Comparison of ENCODE assay signal across 16 cellular contexts in genomic region chr14:58276208-58276607, GRCh38.
DNase-seq lines count a peak whose midpoint lies in the region; ATAC-seq and FAIRE-seq lines count a peak whose summit lies in the region.
"Had no signal": no experiment of that assay in that cellular context is flagged by ENCODE, and none has a peak within 500 bp of the region (broad histone marks: within the 10 kb centered on the region; RNA-seq: fewer than 3 reads in every experiment).

No MANE protein-coding gene starts in this region.

- no peak for DNase-seq in activated naive CD4-positive, alpha-beta T cell (lab: John Stamatoyannopoulos, UW)
- no peak for DNase-seq in SK-N-MC (ENCODE audit: low read depth, low spot score)
- no peak for DNase-seq in effector memory CD8-positive, alpha-beta T cell
- DNase-seq in stimulated activated naive CD8-positive, alpha-beta T cell treated with anti-CD3 and anti-CD28 coated beads, Interleukin-15, amount 100 ng/mL, for 72 hours = no peak
- no peak for DNase-seq in GM19239 (ENCODE audit: insufficient read length, low spot score)
- DNase-seq: activated naive CD8-positive, alpha-beta T cell treated with anti-CD3 and anti-CD28 coated beads, Interleukin-2, amount 10 ng/mL, durations not matched to agents 7 days and 5 days; BE2C; DMS53; GM23248; naive B cell; NCI-H146; NCI-H345 had no signal

- H3K9me3 Mint-ChIP-seq in activated naive CD4-positive, alpha-beta T cell treated with anti-CD3 and anti-CD28 coated beads, Interleukin-2, amount 50 U/mL, for 24 hours = no peaks in the 10 kb centered on the region
- no peaks in the 10 kb centered on the region for H3K9me3 Mint-ChIP-seq in effector memory CD8-positive, alpha-beta T cell
- H3K9me3 Mint-ChIP-seq in stimulated activated naive CD8-positive, alpha-beta T cell treated with anti-CD3 and anti-CD28 coated beads, Interleukin-15, amount 100 ng/mL, for 72 hours = no peaks in the 10 kb centered on the region
- H3K9me3 Mint-ChIP-seq: activated naive CD8-positive, alpha-beta T cell treated with anti-CD3 and anti-CD28 coated beads, Interleukin-2, amount 10 ng/mL, durations not matched to agents 7 days and 5 days; naive B cell had no signal

- no peak for ATAC-seq in effector memory CD8-positive, alpha-beta T cell (replicated peaks)
- peak; percentile 44 for ATAC-seq in stimulated activated naive CD8-positive, alpha-beta T cell treated with anti-CD3 and anti-CD28 coated beads, Interleukin-15, amount 100 ng/mL, for 72 hours
- no peak for ATAC-seq in HG03280 (IDR thresholded peaks at IDR 0.05; ENCODE audit: unreplicated experiment)
- no peak for ATAC-seq in GM21381 (IDR thresholded peaks at IDR 0.05; ENCODE audit: unreplicated experiment)
- ATAC-seq: Right ventricle myocardium inferior had no signal

- H3K27ac Mint-ChIP-seq in activated naive CD4-positive, alpha-beta T cell treated with anti-CD3 and anti-CD28 coated beads, Interleukin-2, amount 50 U/mL, for 24 hours = peak overlapping the region; percentile 90
- peak overlapping the region; percentile 86 to 92 for H3K27ac Mint-ChIP-seq in effector memory CD8-positive, alpha-beta T cell
- no peak overlapping the region for H3K27ac Mint-ChIP-seq in stimulated activated naive CD8-positive, alpha-beta T cell treated with anti-CD3 and anti-CD28 coated beads, Interleukin-15, amount 100 ng/mL, for 72 hours

- H3K27ac ChIP-seq in SK-N-MC = peak overlapping the region; percentile 65
- H3K27ac ChIP-seq: GM23248 had no signal

- peaks cover 54% of the 10 kb centered on the region for H3K4me1 Mint-ChIP-seq in activated naive CD4-positive, alpha-beta T cell treated with anti-CD3 and anti-CD28 coated beads, Interleukin-2, amount 50 U/mL, for 24 hours
- H3K4me1 Mint-ChIP-seq in effector memory CD8-positive, alpha-beta T cell (ENCODE audit: low read depth in 2 of 2) = peaks cover 21 to 50% of the 10 kb centered on the region in 2 donors
- peaks cover 63% of the 10 kb centered on the region for H3K4me1 Mint-ChIP-seq in stimulated activated naive CD8-positive, alpha-beta T cell treated with anti-CD3 and anti-CD28 coated beads, Interleukin-15, amount 100 ng/mL, for 72 hours

- no peak overlapping the region for H3K4me3 Mint-ChIP-seq in activated naive CD4-positive, alpha-beta T cell treated with anti-CD3 and anti-CD28 coated beads, Interleukin-2, amount 50 U/mL, for 24 hours
- peak overlapping the region in 1 of 2 donors; percentile 15 for H3K4me3 Mint-ChIP-seq in effector memory CD8-positive, alpha-beta T cell
- no peak overlapping the region for H3K4me3 Mint-ChIP-seq in stimulated activated naive CD8-positive, alpha-beta T cell treated with anti-CD3 and anti-CD28 coated beads, Interleukin-15, amount 100 ng/mL, for 72 hours
- H3K4me3 Mint-ChIP-seq: naive B cell had no signal

- H3K9me3 ChIP-seq in SK-N-MC (ENCODE audit: low read depth, low read length) = no peaks in the 10 kb centered on the region
- H3K9me3 ChIP-seq: BE2C had no signal

- peaks cover 24% of the 10 kb centered on the region for H3K36me3 Mint-ChIP-seq in activated naive CD4-positive, alpha-beta T cell treated with anti-CD3 and anti-CD28 coated beads, Interleukin-2, amount 50 U/mL, for 24 hours
- H3K36me3 Mint-ChIP-seq in effector memory CD8-positive, alpha-beta T cell (ENCODE audit: insufficient read depth) = peaks cover 77% of the 10 kb centered on the region

- H3K27me3 Mint-ChIP-seq in activated naive CD4-positive, alpha-beta T cell treated with anti-CD3 and anti-CD28 coated beads, Interleukin-2, amount 50 U/mL, for 24 hours = no peaks in the 10 kb centered on the region
- no peaks in the 10 kb centered on the region for H3K27me3 Mint-ChIP-seq in effector memory CD8-positive, alpha-beta T cell
- no peaks in the 10 kb centered on the region for H3K27me3 Mint-ChIP-seq in stimulated activated naive CD8-positive, alpha-beta T cell treated with anti-CD3 and anti-CD28 coated beads, Interleukin-15, amount 100 ng/mL, for 72 hours
- H3K27me3 Mint-ChIP-seq: activated naive CD8-positive, alpha-beta T cell treated with anti-CD3 and anti-CD28 coated beads, Interleukin-2, amount 10 ng/mL, durations not matched to agents 7 days and 5 days; naive B cell had no signal

- H3K4me3 ChIP-seq in SK-N-MC = no peak overlapping the region
- H3K4me3 ChIP-seq: GM23248 had no signal

- no peak for FAIRE-seq in GM19239 (lab: Jason Lieb, UNC)

- no peak overlapping the region for H3K9ac ChIP-seq in SK-N-MC (ENCODE audit: insufficient read length)
- H3K9ac ChIP-seq: GM23248 had no signal

- peaks cover 72% of the 10 kb centered on the region for H3K36me3 ChIP-seq in SK-N-MC (ENCODE audit: insufficient read depth, low read length)

Comparison
In these comparisons a context has a peak if more than half of its experiments do, and no peak if none do; other contexts are left out.
1. H3K27ac Mint-ChIP-seq: peak in activated naive CD4-positive, alpha-beta T cell treated with anti-CD3 and anti-CD28 coated beads, Interleukin-2, amount 50 U/mL, for 24 hours (single experiment) and effector memory CD8-positive, alpha-beta T cell (2 of 2); none in stimulated activated naive CD8-positive, alpha-beta T cell treated with anti-CD3 and anti-CD28 coated beads, Interleukin-15, amount 100 ng/mL, for 72 hours (0 of 2).